In genomic region chr17:58679263-58680037, GRCh38 we compare ENCODE assay signal across 1 cellular context.
A peak's percentile ranks its signal among the peaks of the same experiment; 100 is the strongest.
TF ChIP-seq lines count a peak whose summit lies in the region.

No MANE protein-coding gene starts in this region.

TF ChIP-seq in K562, 482 proteins besides CTCF, POLR2A, EP300 and RAD21 (continued from another document and continues in another):
- TF ChIP-seq ZBTB33 (CRISPR knock-in tag; IDR thresholded peaks at IDR 0.05): no peak; the same call in 1 of the 2 replicates
- no peak for TF ChIP-seq E2F6 (IDR thresholded peaks at IDR 0.05; ENCODE audit: borderline replicate concordance in 1 of 2, extremely low read depth in 1 of 2, insufficient read depth in 1 of 2, insufficient read length in 1 of 2, low read depth in 1 of 2, low read length in 1 of 2, poor library complexity in 1 of 2, severe bottlenecking in 1 of 2)
- peak; percentile 56; the same call in 1 of the 2 replicates for TF ChIP-seq ZBTB49 (CRISPR knock-in tag; IDR thresholded peaks at IDR 0.05; ENCODE audit: borderline replicate concordance)
- TF ChIP-seq NBN (IDR thresholded peaks at IDR 0.05; ENCODE audit: low read depth): peak; percentile 99
- peak; percentile 83 for TF ChIP-seq DPF2 (IDR thresholded peaks at IDR 0.05)
- TF ChIP-seq NKRF (IDR thresholded peaks at IDR 0.05; ENCODE audit: borderline replicate concordance): 0 out of 2 replicates have a peak, but pooled peaks have one; percentile 42
- TF ChIP-seq MYNN (IDR thresholded peaks at IDR 0.05): peak; percentile 92
- no peak for TF ChIP-seq MYNN (CRISPR knock-in tag; IDR thresholded peaks at IDR 0.05)
- no peak for TF ChIP-seq STAT5B (CRISPR knock-in tag; IDR thresholded peaks at IDR 0.05)
- peak; percentile 97 to 99 for TF ChIP-seq FOXK2 (conservative IDR thresholded peaks at IDR 0.05 in 1 of 2, IDR thresholded peaks at IDR 0.05 in 1 of 2; ENCODE audit: low read depth in 2 of 2)
- no peak for TF ChIP-seq XRCC4 (IDR thresholded peaks at IDR 0.05; ENCODE audit: extremely low read depth, insufficient read depth, insufficient read length)
- TF ChIP-seq L3MBTL2 (IDR thresholded peaks at IDR 0.05): peak; percentile 37; the same call in 1 of the 2 replicates
- no peak; the same call in 1 of the 2 replicates for TF ChIP-seq ZNF12 (CRISPR knock-in tag; IDR thresholded peaks at IDR 0.05)
- no peak for TF ChIP-seq IRF1 (CRISPR knock-in tag; IDR thresholded peaks at IDR 0.05; ENCODE audit: borderline replicate concordance)
- TF ChIP-seq TGIF2 (CRISPR knock-in tag; IDR thresholded peaks at IDR 0.05): no peak; the same call in 1 of the 2 replicates
- peak; percentile 90 for TF ChIP-seq TSHZ1 (CRISPR knock-in tag; IDR thresholded peaks at IDR 0.05)
- TF ChIP-seq ZNF444 (CRISPR knock-in tag; IDR thresholded peaks at IDR 0.05): peak; percentile 100
- TF ChIP-seq MAFG (tag; conservative IDR thresholded peaks at IDR 0.05): peak; percentile 35
- peak; percentile 89 for TF ChIP-seq NCOA1 (IDR thresholded peaks at IDR 0.05; ENCODE audit: low read depth)
- TF ChIP-seq ZBTB7A (IDR thresholded peaks at IDR 0.05; ENCODE audit: borderline replicate concordance, control insufficient read depth, low read depth, low read length): no peak
- TF ChIP-seq SP2 (IDR thresholded peaks at IDR 0.05; ENCODE audit: extremely low read depth, low read depth, low read length, poor library complexity, severe bottlenecking): no peak
- peak; percentile 99 for TF ChIP-seq ZNF316 (IDR thresholded peaks at IDR 0.05)
- peak; percentile 84 for TF ChIP-seq ETV1 (tag; conservative IDR thresholded peaks at IDR 0.05; ENCODE audit: low read depth)
- TF ChIP-seq CREB3L1 (IDR thresholded peaks at IDR 0.05; ENCODE audit: borderline replicate concordance, low read depth): peak; percentile 74
- peak; percentile 96 for TF ChIP-seq ELF2 (CRISPR knock-in tag; IDR thresholded peaks at IDR 0.05)
- peak; percentile 99 for TF ChIP-seq PATZ1 (CRISPR knock-in tag; IDR thresholded peaks at IDR 0.05; ENCODE audit: borderline replicate concordance)
- TF ChIP-seq ARID3A (IDR thresholded peaks at IDR 0.05; ENCODE audit: borderline replicate concordance, low read depth, low read length): peak; percentile 64; the same call in 1 of the 2 replicates
- peak; percentile 100 for TF ChIP-seq ZNF780A (CRISPR knock-in tag; IDR thresholded peaks at IDR 0.05)
- peak; percentile 99 for TF ChIP-seq ZNF280B (CRISPR knock-in tag; IDR thresholded peaks at IDR 0.05)
- TF ChIP-seq PYGO2 (tag; IDR thresholded peaks at IDR 0.05): peak; percentile 85
- TF ChIP-seq ZBTB17 (CRISPR knock-in tag; IDR thresholded peaks at IDR 0.05): peak; percentile 98
- TF ChIP-seq SREBF2 (CRISPR knock-in tag; IDR thresholded peaks at IDR 0.05): no peak
